ENCODE assay signal across 15 cellular contexts in the genomic region with DNA sequence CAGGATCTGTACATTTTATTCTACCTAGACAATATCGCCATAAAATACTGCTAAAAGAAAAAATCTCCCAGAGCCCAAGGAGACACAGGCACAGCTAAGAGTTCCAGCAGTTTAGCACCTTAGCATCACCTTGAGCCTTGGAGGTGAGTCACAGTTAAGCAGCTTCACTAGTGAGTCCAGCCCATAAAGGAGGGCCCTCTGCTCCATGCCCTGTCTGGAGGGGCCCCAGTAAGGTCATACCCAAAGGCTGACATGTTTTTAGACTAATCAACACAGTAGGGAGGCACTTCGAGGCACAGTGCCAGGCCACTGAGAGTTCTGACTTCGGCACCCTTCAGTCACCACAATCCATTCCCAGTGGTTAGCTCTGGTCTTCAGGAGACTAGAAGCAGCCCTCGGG. TPM values are rescaled to one million over a fixed set of nuclear protein-coding genes. Genes with fewer than 3 reads are reported as not detected.
"Had no signal": no experiment of that assay in that cellular context is flagged by ENCODE, and none has a peak within 500 bp of the region (broad histone marks: within the 10 kb centered on the region; RNA-seq: fewer than 3 reads in every experiment).

No MANE protein-coding gene starts in this region.

RNA-seq across cellular contexts. Expression of gene LGALS9B, which starts 2.6 kb away (rescaled TPM):
- total RNA-seq: naive thymus-derived CD8-positive, alpha-beta T cell; occipital lobe; osteoblast; pancreas; posterior vena cava; prostate gland; pulmonary artery endothelial cell; right atrium auricular region; sciatic nerve; subcutaneous adipose tissue; temporal lobe; thyroid gland; tibial nerve; ureter had no signal
- polyA plus RNA-seq: naive thymus-derived CD8-positive, alpha-beta T cell; neural cell; pancreas had no signal
